1 cellular context compared by ENCODE assay signal in the genomic region with DNA sequence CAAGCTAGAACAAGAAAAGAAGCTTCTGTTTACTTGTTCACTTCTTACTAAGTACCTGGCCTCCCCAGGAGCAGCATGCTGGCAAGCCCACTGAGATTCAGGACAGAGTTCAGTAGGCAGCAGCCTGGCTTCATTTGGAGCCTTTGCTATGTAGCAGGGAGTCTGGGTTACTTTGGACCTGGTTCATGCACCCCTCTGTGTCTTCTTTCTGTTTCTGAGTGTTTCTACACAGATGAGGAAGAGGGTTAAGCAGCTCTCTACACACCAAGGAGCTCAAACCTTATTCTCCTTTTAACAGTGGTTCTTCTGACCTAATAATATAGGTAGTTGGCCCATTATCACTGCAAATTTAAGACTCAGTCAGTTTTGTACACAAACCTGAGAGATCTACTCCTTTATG.
TF ChIP-seq lines count a peak whose summit lies in the region.

No MANE protein-coding gene starts in this region.

TF ChIP-seq in GM23338, 12 proteins besides CTCF, POLR2A, EP300 and RAD21 (continued from another document):
- TF ChIP-seq, protein P1, sequence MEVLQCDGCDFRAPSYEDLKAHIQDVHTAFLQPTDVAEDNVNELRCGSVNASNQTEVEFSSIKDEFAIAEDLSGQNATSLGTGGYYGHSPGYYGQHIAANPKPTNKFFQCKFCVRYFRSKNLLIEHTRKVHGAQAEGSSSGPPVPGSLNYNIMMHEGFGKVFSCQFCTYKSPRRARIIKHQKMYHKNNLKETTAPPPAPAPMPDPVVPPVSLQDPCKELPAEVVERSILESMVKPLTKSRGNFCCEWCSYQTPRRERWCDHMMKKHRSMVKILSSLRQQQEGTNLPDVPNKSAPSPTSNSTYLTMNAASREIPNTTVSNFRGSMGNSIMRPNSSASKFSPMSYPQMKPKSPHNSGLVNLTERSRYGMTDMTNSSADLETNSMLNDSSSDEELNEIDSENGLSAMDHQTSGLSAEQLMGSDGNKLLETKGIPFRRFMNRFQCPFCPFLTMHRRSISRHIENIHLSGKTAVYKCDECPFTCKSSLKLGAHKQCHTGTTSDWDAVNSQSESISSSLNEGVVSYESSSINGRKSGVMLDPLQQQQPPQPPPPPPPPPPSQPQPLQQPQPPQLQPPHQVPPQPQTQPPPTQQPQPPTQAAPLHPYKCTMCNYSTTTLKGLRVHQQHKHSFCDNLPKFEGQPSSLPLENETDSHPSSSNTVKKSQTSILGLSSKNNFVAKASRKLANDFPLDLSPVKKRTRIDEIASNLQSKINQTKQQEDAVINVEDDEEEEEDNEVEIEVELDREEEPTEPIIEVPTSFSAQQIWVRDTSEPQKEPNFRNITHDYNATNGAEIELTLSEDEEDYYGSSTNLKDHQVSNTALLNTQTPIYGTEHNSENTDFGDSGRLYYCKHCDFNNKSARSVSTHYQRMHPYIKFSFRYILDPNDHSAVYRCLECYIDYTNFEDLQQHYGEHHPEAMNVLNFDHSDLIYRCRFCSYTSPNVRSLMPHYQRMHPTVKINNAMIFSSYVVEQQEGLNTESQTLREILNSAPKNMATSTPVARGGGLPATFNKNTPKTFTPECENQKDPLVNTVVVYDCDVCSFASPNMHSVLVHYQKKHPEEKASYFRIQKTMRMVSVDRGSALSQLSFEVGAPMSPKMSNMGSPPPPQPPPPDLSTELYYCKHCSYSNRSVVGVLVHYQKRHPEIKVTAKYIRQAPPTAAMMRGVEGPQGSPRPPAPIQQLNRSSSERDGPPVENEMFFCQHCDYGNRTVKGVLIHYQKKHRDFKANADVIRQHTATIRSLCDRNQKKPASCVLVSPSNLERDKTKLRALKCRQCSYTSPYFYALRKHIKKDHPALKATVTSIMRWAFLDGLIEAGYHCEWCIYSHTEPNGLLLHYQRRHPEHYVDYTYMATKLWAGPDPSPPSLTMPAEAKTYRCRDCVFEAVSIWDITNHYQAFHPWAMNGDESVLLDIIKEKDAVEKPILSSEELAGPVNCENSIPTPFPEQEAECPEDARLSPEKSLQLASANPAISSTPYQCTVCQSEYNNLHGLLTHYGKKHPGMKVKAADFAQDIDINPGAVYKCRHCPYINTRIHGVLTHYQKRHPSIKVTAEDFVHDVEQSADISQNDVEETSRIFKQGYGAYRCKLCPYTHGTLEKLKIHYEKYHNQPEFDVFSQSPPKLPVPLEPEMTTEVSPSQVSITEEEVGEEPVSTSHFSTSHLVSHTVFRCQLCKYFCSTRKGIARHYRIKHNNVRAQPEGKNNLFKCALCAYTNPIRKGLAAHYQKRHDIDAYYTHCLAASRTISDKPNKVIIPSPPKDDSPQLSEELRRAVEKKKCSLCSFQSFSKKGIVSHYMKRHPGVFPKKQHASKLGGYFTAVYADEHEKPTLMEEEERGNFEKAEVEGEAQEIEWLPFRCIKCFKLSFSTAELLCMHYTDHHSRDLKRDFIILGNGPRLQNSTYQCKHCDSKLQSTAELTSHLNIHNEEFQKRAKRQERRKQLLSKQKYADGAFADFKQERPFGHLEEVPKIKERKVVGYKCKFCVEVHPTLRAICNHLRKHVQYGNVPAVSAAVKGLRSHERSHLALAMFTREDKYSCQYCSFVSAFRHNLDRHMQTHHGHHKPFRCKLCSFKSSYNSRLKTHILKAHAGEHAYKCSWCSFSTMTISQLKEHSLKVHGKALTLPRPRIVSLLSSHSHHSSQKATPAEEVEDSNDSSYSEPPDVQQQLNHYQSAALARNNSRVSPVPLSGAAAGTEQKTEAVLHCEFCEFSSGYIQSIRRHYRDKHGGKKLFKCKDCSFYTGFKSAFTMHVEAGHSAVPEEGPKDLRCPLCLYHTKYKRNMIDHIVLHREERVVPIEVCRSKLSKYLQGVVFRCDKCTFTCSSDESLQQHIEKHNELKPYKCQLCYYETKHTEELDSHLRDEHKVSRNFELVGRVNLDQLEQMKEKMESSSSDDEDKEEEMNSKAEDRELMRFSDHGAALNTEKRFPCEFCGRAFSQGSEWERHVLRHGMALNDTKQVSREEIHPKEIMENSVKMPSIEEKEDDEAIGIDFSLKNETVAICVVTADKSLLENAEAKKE (CRISPR knock-in tag; IDR thresholded peaks at IDR 0.05): no peak
- no peak for TF ChIP-seq ZNF114 (CRISPR knock-in tag; IDR thresholded peaks at IDR 0.05)
TF ChIP-seq in GM23338: peak in this region for 0.
